ENCODE assay signal across 9 cellular contexts in the genomic region with DNA sequence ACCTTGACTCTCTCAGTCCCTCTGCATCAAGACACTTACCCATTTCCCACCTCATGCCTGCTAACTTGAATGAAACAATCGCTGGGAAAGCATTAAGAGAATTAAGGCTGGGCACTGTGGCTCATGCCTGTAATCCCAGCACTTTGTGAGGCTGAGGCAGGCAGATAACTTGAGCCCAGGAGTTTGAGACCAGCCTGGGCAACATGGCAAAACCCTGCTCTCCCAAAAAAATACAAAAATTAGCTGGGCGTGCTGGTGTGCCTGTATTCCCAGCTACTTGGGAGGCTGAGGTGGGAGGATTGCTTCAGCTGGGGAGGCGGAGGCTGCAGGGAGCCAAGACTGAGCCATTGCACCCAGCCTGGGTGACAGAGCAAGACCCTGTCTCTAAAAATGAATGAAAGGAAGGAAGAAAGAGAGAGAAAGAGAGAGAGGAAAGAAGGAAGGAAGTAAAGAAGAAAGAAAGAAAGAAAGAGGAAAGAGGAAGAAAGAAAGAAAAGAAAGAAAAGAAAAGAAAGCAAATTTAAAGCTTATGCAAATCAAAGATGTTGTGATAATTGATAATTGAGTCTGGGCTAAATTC. TPM values are rescaled to one million over a fixed set of nuclear protein-coding genes. Genes with fewer than 3 reads are reported as not detected.
DNase-seq lines count a peak whose midpoint lies in the region; ATAC-seq and TF ChIP-seq lines count a peak whose summit lies in the region.
"Had no signal": no experiment of that assay in that cellular context is flagged by ENCODE, and none has a peak within 500 bp of the region (broad histone marks: within the 10 kb centered on the region; RNA-seq: fewer than 3 reads in every experiment).

No MANE protein-coding gene starts in this region.

- H3K9me3 Mint-ChIP-seq in effector memory CD8-positive, alpha-beta T cell = no peaks in the 10 kb centered on the region
- no peaks in the 10 kb centered on the region for H3K9me3 Mint-ChIP-seq in natural killer cell

- peak overlapping the region; percentile 75 for H3K9ac ChIP-seq in Loucy (ENCODE audit: low read depth, low read length, poor library complexity, severe bottlenecking)

- peak overlapping the region; percentile 92 for H2AFZ ChIP-seq in Loucy (ENCODE audit: low read length)

- TF ChIP-seq CTCF in AG09309 (IDR thresholded peaks at IDR 0.05; ENCODE audit: control insufficient read depth, insufficient read depth, low read depth, low read length, missing control alignments) (no peak), Loucy (conservative IDR thresholded peaks at IDR 0.05; ENCODE audit: low read length) (no peak), natural killer cell (IDR thresholded peaks at IDR 0.05) (no peak)

- no peak for DNase-seq in AG09309 (ENCODE audit: low read depth)
- no peak for DNase-seq in effector memory CD8-positive, alpha-beta T cell
- DNase-seq in natural killer cell = no peak
- no peak for DNase-seq in NCI-H1436 (lab: John Stamatoyannopoulos, UW)

- H3K36me3 ChIP-seq in Loucy (ENCODE audit: insufficient read depth, low read length) = no peaks in the 10 kb centered on the region

- peak overlapping the region in 1 of 2 donors; percentile 63 for H3K27ac Mint-ChIP-seq in effector memory CD8-positive, alpha-beta T cell
- H3K27ac Mint-ChIP-seq in natural killer cell = peak overlapping the region in 1 of 2 donors; percentile 88
- H3K27ac Mint-ChIP-seq: activated naive CD8-positive, alpha-beta T cell had no signal

- H3K9me2 ChIP-seq in Loucy (replicated peaks; ENCODE audit: low read depth, low read length) = no peaks in the 10 kb centered on the region

- peaks cover 21 to 27% of the 10 kb centered on the region in 2 donors for H3K4me1 Mint-ChIP-seq in effector memory CD8-positive, alpha-beta T cell (ENCODE audit: low read depth in 2 of 2)
- peaks cover 45 to 51% of the 10 kb centered on the region in 2 donors for H3K4me1 Mint-ChIP-seq in natural killer cell

- H3K4me3 ChIP-seq in AG09309 (ENCODE audit: control insufficient read depth, low read depth, low read length) = peak overlapping the region; percentile 91
- H3K4me3 ChIP-seq in Loucy (ENCODE audit: low read length, poor library complexity, severe bottlenecking) = peak overlapping the region; percentile 78

- H3K4me2 ChIP-seq in Loucy (ENCODE audit: low read depth, low read length, poor library complexity, severe bottlenecking) = peak overlapping the region; percentile 97

- no peaks in the 10 kb centered on the region for H3K9me3 ChIP-seq in Loucy (ENCODE audit: insufficient read depth, low read depth, low read length)

- peaks cover 3% of the 10 kb centered on the region for H3K36me3 Mint-ChIP-seq in effector memory CD8-positive, alpha-beta T cell (ENCODE audit: insufficient read depth)
- H3K36me3 Mint-ChIP-seq in natural killer cell = no peaks in the 10 kb centered on the region
- H3K36me3 Mint-ChIP-seq: activated naive CD8-positive, alpha-beta T cell had no signal

- H4K20me1 ChIP-seq in Loucy (ENCODE audit: insufficient read depth, low read length, poor library complexity, severe bottlenecking) = no peaks in the 10 kb centered on the region

- peaks cover 44 to 77% of the 10 kb centered on the region in 2 donors for H3K27me3 Mint-ChIP-seq in effector memory CD8-positive, alpha-beta T cell
- H3K27me3 Mint-ChIP-seq in natural killer cell (ENCODE audit: low read depth in 2 of 2) = peaks cover 14 to 17% of the 10 kb centered on the region in 2 donors

- H3K27me3 ChIP-seq in Loucy (ENCODE audit: insufficient read depth, low read length, poor library complexity, severe bottlenecking) = no peaks in the 10 kb centered on the region

- peaks cover 8% of the 10 kb centered on the region; the same call in 1 of the 2 replicates for H3K79me2 ChIP-seq in Loucy (ENCODE audit: insufficient read depth, low read length)

- no peak for ATAC-seq in effector memory CD8-positive, alpha-beta T cell (replicated peaks)
- ATAC-seq in natural killer cell = no peak
- ATAC-seq in HG03571 (IDR thresholded peaks at IDR 0.05; ENCODE audit: unreplicated experiment) = no peak
- ATAC-seq in GM19455 (IDR thresholded peaks at IDR 0.05; ENCODE audit: unreplicated experiment) = no peak
- no peak for ATAC-seq in HG02571 (IDR thresholded peaks at IDR 0.05; ENCODE audit: unreplicated experiment)

- peaks cover 45% of the 10 kb centered on the region for H3K4me1 ChIP-seq in Loucy (ENCODE audit: insufficient read depth, low read length, poor library complexity, severe bottlenecking)

- intact Hi-C loops in natural killer cell (cut with micrococcal nuclease) = no loop called here

- H3F3A ChIP-seq in Loucy (ENCODE audit: low read depth) = no peaks in the 10 kb centered on the region

- H3K4me3 Mint-ChIP-seq in effector memory CD8-positive, alpha-beta T cell = peak overlapping the region; percentile 64 to 74
- H3K4me3 Mint-ChIP-seq in natural killer cell = peak overlapping the region; percentile 68

RNA-seq across cellular contexts. Expression of a gene that starts 0.6 kb away (rescaled TPM):
- 1 to 10 TPM in 2 of 3 donors, under 1 TPM in 1; 0.48 to 5.5 (median 1.1) TPM for total RNA-seq in natural killer cell

RNA-seq across cellular contexts. Expression of a gene that starts 26.7 kb away (rescaled TPM):
- total RNA-seq in natural killer cell = 1 to 10 TPM; 4.3 to 7.0 (median 5.0) TPM

RNA-seq across cellular contexts. Expression of a gene that starts 37.8 kb away (rescaled TPM):
- total RNA-seq in natural killer cell = not detected

RNA-seq across cellular contexts. Expression of a gene that starts 42.3 kb away (rescaled TPM):
- 10 to 100 TPM; 53.6 to 75.8 (median 63.9) TPM for total RNA-seq in natural killer cell

RNA-seq across cellular contexts. Expression of a gene that starts 52.5 kb away (rescaled TPM):
- not detected for total RNA-seq in natural killer cell
